Comparison of ENCODE assay signal across 16 cellular contexts in the genomic region with DNA sequence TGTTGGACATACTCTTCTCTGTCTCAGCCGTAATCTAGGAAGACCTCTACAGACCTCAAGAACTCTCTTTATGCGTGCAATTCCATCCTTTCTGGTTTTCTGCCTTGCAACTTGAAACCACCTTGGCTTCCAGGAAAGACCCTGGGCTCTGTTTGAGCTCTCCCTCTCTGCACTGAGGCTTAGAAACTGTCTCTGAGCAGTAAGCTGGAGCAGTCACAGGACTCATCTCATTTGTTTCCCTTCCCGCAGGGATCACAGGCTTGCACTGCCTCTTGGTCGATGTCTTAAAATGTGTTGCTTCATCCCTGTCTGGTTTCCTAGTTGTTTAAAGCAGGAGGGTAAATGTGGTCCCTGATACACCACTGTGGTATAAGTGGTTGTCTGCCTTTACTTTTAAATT.
"Had no signal": no experiment of that assay in that cellular context is flagged by ENCODE, and none has a peak within 500 bp of the region (broad histone marks: within the 10 kb centered on the region; RNA-seq: fewer than 3 reads in every experiment).

No MANE protein-coding gene starts in this region.

- H2AFZ ChIP-seq: hepatocyte, parathyroid adenoma had no signal

- H3K4me3 ChIP-seq: hepatocyte, left lung, mucosa of descending colon had no signal

- H3K79me2 ChIP-seq: hepatocyte, parathyroid adenoma had no signal

- H3K9ac ChIP-seq: parathyroid adenoma had no signal

- DNase-seq: activated CD4-positive, alpha-beta T cell treated with anti-CD3 and anti-CD28 coated beads for 48 hours; activated CD8-positive, alpha-beta memory T cell treated with anti-CD3 and anti-CD28 coated beads, Interleukin-2, amount 50 U/mL, for 48 hours; activated gamma-delta T cell treated with Interleukin-2 at 50 U/mL for 16 hours; islet precursor cell; left lung; mammary epithelial cell; mucosa of descending colon; naive thymus-derived CD4-positive, alpha-beta T cell had no signal

- FAIRE-seq: colon, endometrium, TTC549 had no signal

- H3K4me1 ChIP-seq: left lung, parathyroid adenoma had no signal

- H3K9me3 ChIP-seq: left lung, mucosa of descending colon had no signal

- H3K27ac ChIP-seq: hepatocyte, left lung, parathyroid adenoma had no signal

- H3K27me3 ChIP-seq: hepatocyte, left lung had no signal

- ATAC-seq: esophagus mucosa; left lung; mucosa of descending colon; naive thymus-derived CD4-positive, alpha-beta T cell; stimulated activated effector memory CD8-positive, alpha-beta T cell treated with anti-CD3 and anti-CD28 coated beads, Interleukin-12 subunit alpha, Interleukin-12 subunit beta, amount 100 ng/mL, for 72 hours; WTC11 had no signal

- H3K4me2 ChIP-seq: hepatocyte had no signal
